ENCODE assay signal across 8 cellular contexts in genomic region chr19:47256688-47257410, GRCh38. TPM values are rescaled to one million over a fixed set of nuclear protein-coding genes. Genes with fewer than 3 reads are reported as not detected.
DNase-seq lines count a peak whose midpoint lies in the region; ATAC-seq, FAIRE-seq and TF ChIP-seq lines count a peak whose summit lies in the region.

No MANE protein-coding gene starts in this region.

- 1% methylated on average over 25 of the region's 53 CpGs for WGBS in A549 (ENCODE audit: missing lambda C conversion rate)

- H3K4me3 ChIP-seq in A549 (peak overlapping the region; percentile 61), iPS-20b (ENCODE audit: low read length) (peak overlapping the region; percentile 75; the same call in 1 of the 2 replicates), skeletal muscle satellite cell (ENCODE audit: low read length) (peak overlapping the region; percentile 70)

- peak overlapping the region; percentile 91 to 92 for H3K27ac ChIP-seq in A549
- peak overlapping the region; percentile 94 for H3K27ac ChIP-seq in VCaP
- no peak overlapping the region for H3K27ac ChIP-seq in iPS-20b (ENCODE audit: low read length)

- H3K9ac ChIP-seq in iPS-20b (ENCODE audit: low read depth, low read length) (no peak overlapping the region), skeletal muscle satellite cell (ENCODE audit: low read depth, low read length) (peak overlapping the region; percentile 83)

- peak; percentile 99 to 100 for DNase-seq in A549 (ENCODE audit: low read depth in 1 of 2, low spot score in 1 of 2)
- peak; percentile 100 for DNase-seq in NCI-H2196 (lab: John Stamatoyannopoulos, UW; ENCODE audit: unreplicated experiment)
- peak; percentile 93 to 96 for DNase-seq in T47D (ENCODE audit: low read depth in 1 of 2, low spot score in 1 of 2)

- FAIRE-seq in A549 (lab: Jason Lieb, UNC) = peak; percentile 46

- H3K4me2 ChIP-seq in A549 (peak overlapping the region; percentile 91; the same call in 1 of the 3 replicates), skeletal muscle satellite cell (ENCODE audit: low read length) (peak overlapping the region; percentile 87)

- ATAC-seq in A549 = peak; percentile 71 to 85
- peak; percentile 59 for ATAC-seq in GM18870 (IDR thresholded peaks at IDR 0.05; ENCODE audit: unreplicated experiment)
- ATAC-seq in HG03135 (IDR thresholded peaks at IDR 0.05; ENCODE audit: unreplicated experiment) = peak; percentile 67

- TF ChIP-seq POLR2A in A549 (IDR thresholded peaks at IDR 0.05; ENCODE audit: low read length) = no peak

- TF ChIP-seq RAD21 in A549 (conservative IDR thresholded peaks at IDR 0.05 in 1 of 2, IDR thresholded peaks at IDR 0.05 in 1 of 2) = no peak

- POLR2A ChIA-PET in A549 (lab: Yijun Ruan, JAX) = interaction anchor here (0.5 to 5.8 kb wide), 27 partner anchors 9 to 1747 kb away, joined by 3 to 77 read pairs (median 4); partner anchors contain the start of genes DHX34, EHD2, INAFM1 and IRF2BP1

- in situ Hi-C loops in T47D (cut with HindIII; ENCODE audit: low pct_unique_long_range_greater_than_20kb, low sequenced_read_pairs) = no loop called here

- H3K27me3 ChIP-seq in iPS-20b (ENCODE audit: insufficient read depth, low read length) (no peaks in the 10 kb centered on the region), skeletal muscle satellite cell (ENCODE audit: control insufficient read depth, insufficient read depth, low read length) (no peaks in the 10 kb centered on the region)

- H3K36me3 ChIP-seq in iPS-20b (ENCODE audit: insufficient read depth, low read depth, low read length) (peaks cover 32% of the 10 kb centered on the region), skeletal muscle satellite cell (ENCODE audit: insufficient read depth, low read length) (peaks cover 23% of the 10 kb centered on the region)

- H3K4me1 ChIP-seq in A549 = peaks cover 30% of the 10 kb centered on the region
- H3K4me1 ChIP-seq in iPS-20b (ENCODE audit: insufficient read depth, low read length) = peaks cover 10% of the 10 kb centered on the region
- H3K4me1 ChIP-seq in skeletal muscle satellite cell (ENCODE audit: control insufficient read depth, insufficient read depth, low read length) = peaks cover 28% of the 10 kb centered on the region

- CTCF ChIA-PET in A549 (lab: Yijun Ruan, JAX) = interaction anchor here (0.8 to 16.0 kb wide), 13 partner anchors 10 to 135 kb away, joined by 3 to 893 read pairs (median 5); no protein-coding TSS in a partner anchor

- TF ChIP-seq EP300 in A549 (IDR thresholded peaks at IDR 0.05) = no peak

- TF ChIP-seq CTCF in A549 (IDR thresholded peaks at IDR 0.05) (no peak), VCaP (conservative IDR thresholded peaks at IDR 0.05) (no peak)

- H3K9me3 ChIP-seq in A549 (no peaks in the 10 kb centered on the region), iPS-20b (ENCODE audit: insufficient read depth, low read depth, low read length) (no peaks in the 10 kb centered on the region), skeletal muscle satellite cell (replicated peaks; ENCODE audit: low read length) (no peaks in the 10 kb centered on the region)

TF ChIP-seq in A549, 52 proteins besides CTCF, POLR2A, EP300 and RAD21:
- TF ChIP-seq FOXS1 (CRISPR knock-in tag; IDR thresholded peaks at IDR 0.05) (no peak), CEBPB (IDR thresholded peaks at IDR 0.05) (peak; percentile 36 to 73; a peak in 3 of 4 replicates), CHD2 (IDR thresholded peaks at IDR 0.05; ENCODE audit: low read length, partially characterized antibody) (no peak), TFCP2L1 (CRISPR knock-in tag; IDR thresholded peaks at IDR 0.05) (0 out of 2 replicates have a peak, but pooled peaks have one; percentile 61), HEYL (CRISPR knock-in tag; IDR thresholded peaks at IDR 0.05) (no peak), TP53 (CRISPR knock-in tag; IDR thresholded peaks at IDR 0.05) (no peak), NFE2L2 (conservative IDR thresholded peaks at IDR 0.05; ENCODE audit: low read length) (no peak), EHF (CRISPR knock-in tag; IDR thresholded peaks at IDR 0.05) (no peak), ZNF302 (CRISPR knock-in tag; IDR thresholded peaks at IDR 0.05) (no peak), JUN (IDR thresholded peaks at IDR 0.05) (peak in 1 of 2 experiments; percentile 4; a peak in 2 of 5 replicates), GATA3 (IDR thresholded peaks at IDR 0.05; ENCODE audit: borderline replicate concordance) (no peak), MAFK (IDR thresholded peaks at IDR 0.05; ENCODE audit: partially characterized antibody) (peak; percentile 12), MYC (IDR thresholded peaks at IDR 0.05; ENCODE audit: borderline replicate concordance, low read length) (peak; percentile 24; the same call in 1 of the 2 replicates)
- TF ChIP-seq, protein P1, sequence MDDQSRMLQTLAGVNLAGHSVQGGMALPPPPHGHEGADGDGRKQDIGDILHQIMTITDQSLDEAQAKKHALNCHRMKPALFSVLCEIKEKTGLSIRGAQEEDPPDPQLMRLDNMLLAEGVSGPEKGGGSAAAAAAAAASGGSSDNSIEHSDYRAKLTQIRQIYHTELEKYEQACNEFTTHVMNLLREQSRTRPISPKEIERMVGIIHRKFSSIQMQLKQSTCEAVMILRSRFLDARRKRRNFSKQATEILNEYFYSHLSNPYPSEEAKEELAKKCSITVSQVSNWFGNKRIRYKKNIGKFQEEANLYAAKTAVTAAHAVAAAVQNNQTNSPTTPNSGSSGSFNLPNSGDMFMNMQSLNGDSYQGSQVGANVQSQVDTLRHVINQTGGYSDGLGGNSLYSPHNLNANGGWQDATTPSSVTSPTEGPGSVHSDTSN (IDR thresholded peaks at IDR 0.05) = 0 out of 2 replicates have a peak, but pooled peaks have one; percentile 45

RNA-seq across cellular contexts. Expression of gene CCDC9, which starts 0.5 kb away (rescaled TPM):
- polyA plus RNA-seq in A549 (2011; rRNA removed) = 6.5 and 9.4 TPM in 2 replicates
- 8.2 and 9.1 TPM in 2 replicates for polyA plus RNA-seq in A549 (2012; cell fraction: cytosol; rRNA removed)
- 20.7 and 30.6 TPM in 2 replicates for polyA plus RNA-seq in A549 (2012; cell fraction: nucleus; rRNA removed)
- polyA plus RNA-seq in A549 (2017; fragmentation: RNase III; extraction: RNeasy Plus Mini Kit Qiagen cat#74134 plus additional on column Dnase treatment) = 22.2 to 25.7 TPM (median 24.6 TPM) in 3 replicates
- polyA minus RNA-seq in A549 (2011; rRNA and poly(A)+ RNA removed) = 1.7 and 6.1 TPM in 2 replicates
- total RNA-seq in skeletal muscle satellite cell (2012; rRNA removed) = 6.1 and 7.6 TPM in 2 replicates

RNA-seq across cellular contexts. Expression of gene INAFM1, which starts 17.8 kb away (rescaled TPM):
- polyA plus RNA-seq in A549 (2011; rRNA removed) = 1.5 and 1.6 TPM in 2 replicates
- 4.2 and 5.9 TPM in 2 replicates for polyA plus RNA-seq in A549 (2012; cell fraction: cytosol; rRNA removed)
- 19.1 and 20.8 TPM in 2 replicates for polyA plus RNA-seq in A549 (2012; cell fraction: nucleus; rRNA removed)
- 4.6 to 5.7 TPM (median 5.5 TPM) in 3 replicates for polyA plus RNA-seq in A549 (2017; fragmentation: RNase III; extraction: RNeasy Plus Mini Kit Qiagen cat#74134 plus additional on column Dnase treatment)
- polyA minus RNA-seq in A549 (2011; rRNA and poly(A)+ RNA removed) = 0.21 and 2.1 TPM in 2 replicates
- 0.51 and 3.1 TPM in 2 replicates for total RNA-seq in skeletal muscle satellite cell (2012; rRNA removed)

RNA-seq across cellular contexts. Expression of gene BBC3, which starts 25.9 kb away (rescaled TPM):
- polyA plus RNA-seq in A549 (2011; rRNA removed) (3.6 and 6.0 TPM in 2 replicates), A549 (2017; fragmentation: RNase III; extraction: RNeasy Plus Mini Kit Qiagen cat#74134 plus additional on column Dnase treatment) (8.9 to 9.4 TPM (median 8.9 TPM) in 3 replicates)
- 8.9 and 15.7 TPM in 2 replicates for polyA plus RNA-seq in A549 (2012; cell fraction: cytosol; rRNA removed)
- 21.8 and 21.9 TPM in 2 replicates for polyA plus RNA-seq in A549 (2012; cell fraction: nucleus; rRNA removed)
- 3.2 and 5.3 TPM in 2 replicates for polyA minus RNA-seq in A549 (2011; rRNA and poly(A)+ RNA removed)
- 4.8 and 6.1 TPM in 2 replicates for total RNA-seq in skeletal muscle satellite cell (2012; rRNA removed)

RNA-seq across cellular contexts. Expression of gene C5AR1, which starts 52.8 kb away (rescaled TPM):
- polyA plus RNA-seq in A549 (2011; rRNA removed) (3.4 and 3.5 TPM in 2 replicates), A549 (2017; fragmentation: RNase III; extraction: RNeasy Plus Mini Kit Qiagen cat#74134 plus additional on column Dnase treatment) (1.4 to 1.6 TPM (median 1.5 TPM) in 3 replicates)
- polyA plus RNA-seq in A549 (2012; cell fraction: cytosol; rRNA removed) = 1.9 and 2.5 TPM in 2 replicates
- polyA plus RNA-seq in A549 (2012; cell fraction: nucleus; rRNA removed) = 15.1 and 15.4 TPM in 2 replicates
- polyA minus RNA-seq in A549 (2011; rRNA and poly(A)+ RNA removed) = 1.4 and 2.1 TPM in 2 replicates
- under 0.01 TPM in 1 of 2 replicates, not detected in the other for total RNA-seq in skeletal muscle satellite cell (2012; rRNA removed)
